8 cellular contexts compared by ENCODE assay signal in the genomic region with DNA sequence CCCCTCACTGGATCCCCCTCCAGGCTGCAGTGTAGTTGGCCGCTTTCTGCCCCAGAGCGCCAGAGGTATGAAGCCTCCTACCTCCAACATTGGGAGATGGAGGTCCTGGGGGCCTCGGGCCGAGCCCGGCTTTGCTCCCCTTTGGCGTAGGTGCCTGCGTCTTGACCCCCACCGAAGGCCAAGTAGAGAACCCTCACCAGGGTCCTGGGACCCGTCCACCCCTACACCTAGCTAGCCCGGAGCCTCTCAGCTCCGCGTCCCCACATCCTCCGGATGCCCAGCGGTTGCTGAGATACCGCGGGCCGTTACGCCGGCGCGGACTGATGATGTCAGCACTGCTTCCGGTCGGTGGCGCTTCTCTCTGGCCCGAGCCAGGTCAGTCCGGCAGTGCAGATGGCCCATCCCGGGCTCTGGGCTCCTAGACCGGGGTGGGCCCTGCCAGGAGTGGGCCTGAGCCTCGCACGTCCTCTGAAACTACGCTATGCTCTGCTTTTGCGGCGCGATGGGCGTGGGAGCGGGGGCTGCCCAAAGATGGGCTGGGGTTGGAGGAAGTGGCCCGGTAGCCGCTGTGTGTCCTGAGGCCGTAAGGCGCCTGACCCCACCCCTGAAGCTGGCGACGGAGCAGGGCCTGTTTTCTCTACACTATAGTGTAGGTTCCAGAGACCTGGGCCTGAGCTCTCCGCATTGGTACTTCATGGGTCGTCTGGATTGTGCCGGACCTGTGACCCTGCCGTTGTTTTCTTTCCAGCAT.
DNase-seq lines count a peak whose midpoint lies in the region; ATAC-seq and TF ChIP-seq lines count a peak whose summit lies in the region.

A gene (minus strand): TSS at position 297 of the 751 bp plus-strand sequence. CDS start 1,871 bp downstream, outside the sequence.
A gene with protein sequence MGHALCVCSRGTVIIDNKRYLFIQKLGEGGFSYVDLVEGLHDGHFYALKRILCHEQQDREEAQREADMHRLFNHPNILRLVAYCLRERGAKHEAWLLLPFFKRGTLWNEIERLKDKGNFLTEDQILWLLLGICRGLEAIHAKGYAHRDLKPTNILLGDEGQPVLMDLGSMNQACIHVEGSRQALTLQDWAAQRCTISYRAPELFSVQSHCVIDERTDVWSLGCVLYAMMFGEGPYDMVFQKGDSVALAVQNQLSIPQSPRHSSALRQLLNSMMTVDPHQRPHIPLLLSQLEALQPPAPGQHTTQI (plus strand): TSS at position 332 of the 751 bp plus-strand sequence. CDS start 521 bp downstream, outside the sequence.

- peak within 1 kb of the TSS; percentile 60 for H3K4me3 ChIP-seq in AG09309 (ENCODE audit: control insufficient read depth, low read depth, low read length)

- DNase-seq in AG09309 (ENCODE audit: low read depth), result peak; percentile 68
- DNase-seq in NCI-H345 (lab: John Stamatoyannopoulos, UW), result peak; percentile 90
- DNase-seq in cerebellar nuclear complex (lab: John Stamatoyannopoulos, UW), result peak; percentile 9 to 67
- peak; percentile 70 for DNase-seq in kidney glomerular epithelial cell (lab: John Stamatoyannopoulos, UW)
- DNase-seq in stimulated activated CD4-positive, alpha-beta T cell treated with anti-CD3 and anti-CD28 coated beads, Interleukin-15, amount 100 ng/mL, for 24 hours, result peak; percentile 92

- ATAC-seq in GM18870 (IDR thresholded peaks at IDR 0.05; ENCODE audit: unreplicated experiment) (peak; percentile 51), HG03103 (IDR thresholded peaks at IDR 0.05; ENCODE audit: low read depth, unreplicated experiment) (peak; percentile 75)
- peak; percentile 84 to 86 for ATAC-seq in activated CD4-positive, CD25-positive, alpha-beta regulatory T cell treated with anti-CD3 and anti-CD28 coated beads, Interleukin-2, amount 50 U/mL, for 24 hours

- TF ChIP-seq CTCF in AG09309 (IDR thresholded peaks at IDR 0.05; ENCODE audit: control insufficient read depth, insufficient read depth, low read depth, low read length, missing control alignments), result no peak

Comparison
In these comparisons a context has a peak if more than half of its experiments do, and no peak if none do; other contexts are left out.
1. Peak in every context shown above with its lines: DNase-seq, ATAC-seq and H3K4me3 ChIP-seq.
2. DNase-seq: peak in every context shown above with its lines; median percentile 92 in stimulated activated CD4-positive, alpha-beta T cell treated with anti-CD3 and anti-CD28 coated beads, Interleukin-15, amount 100 ng/mL, for 24 hours; 90 in NCI-H345; 70 in kidney glomerular epithelial cell; 68 in AG09309; 38 in cerebellar nuclear complex.